Comparison of ENCODE assay signal across 24 cellular contexts in genomic region chr10:45243261-45243660, GRCh38.
"Had no signal": no experiment of that assay in that cellular context is flagged by ENCODE, and none has a peak within 500 bp of the region (broad histone marks: within the 10 kb centered on the region; RNA-seq: fewer than 3 reads in every experiment).

No MANE protein-coding gene starts in this region.

- H3K4me2 ChIP-seq: hepatocyte had no signal

- H3K4me3 Mint-ChIP-seq: immature natural killer cell, mesothelial cell of epicardium, naive B cell had no signal

- H3K9me3 ChIP-seq: esophagus muscularis mucosa, gastroesophageal sphincter, heart left ventricle, left lung, lower lobe of right lung, mucosa of descending colon had no signal

- H2AFZ ChIP-seq: hepatocyte had no signal

- H3K9me3 Mint-ChIP-seq: immature natural killer cell, mesothelial cell of epicardium, naive B cell had no signal

- H3K4me1 ChIP-seq: esophagus muscularis mucosa, foreskin keratinocyte, gastroesophageal sphincter, heart left ventricle, lower lobe of right lung had no signal

- H3K27ac ChIP-seq: coronary artery, dorsolateral prefrontal cortex, esophagus muscularis mucosa, foreskin keratinocyte, gastroesophageal sphincter, heart left ventricle, hepatocyte, left lung, lower lobe of right lung had no signal

- ATAC-seq: foreskin keratinocyte, gastroesophageal sphincter, heart left ventricle, left colon, left lung, left ventricle myocardium superior, lower lobe of right lung, mucosa of descending colon had no signal

- H3K36me3 ChIP-seq: esophagus muscularis mucosa, gastroesophageal sphincter, heart left ventricle, left lung, lower lobe of right lung had no signal

- H3K27me3 Mint-ChIP-seq: naive B cell had no signal

- H3K36me3 Mint-ChIP-seq: immature natural killer cell, mesothelial cell of epicardium, naive B cell had no signal

- H3K4me1 Mint-ChIP-seq: naive B cell had no signal

- H3K27ac Mint-ChIP-seq: mesothelial cell of epicardium, naive B cell had no signal

- FAIRE-seq: endothelial cell of umbilical vein had no signal

- H3K27me3 ChIP-seq: dorsolateral prefrontal cortex, hepatocyte, left lung had no signal

- H3K79me2 ChIP-seq: hepatocyte had no signal

- DNase-seq: dermis blood vessel endothelial cell; dorsolateral prefrontal cortex; effector CD4-positive, alpha-beta T cell; effector memory CD4-positive, alpha-beta T cell; foreskin keratinocyte; heart left ventricle; hypothalamus; immature natural killer cell; islet precursor cell; kidney; kidney glomerular epithelial cell; left colon; left lung; left ventricle myocardium superior; lower lobe of right lung; mesenchymal stem cell; mucosa of descending colon; naive B cell had no signal

- H3K4me3 ChIP-seq: coronary artery, dorsolateral prefrontal cortex, esophagus muscularis mucosa, gastroesophageal sphincter, heart left ventricle, hepatocyte, left lung, lower lobe of right lung, mucosa of descending colon had no signal
